1 cellular context compared by ENCODE assay signal in the genomic region with DNA sequence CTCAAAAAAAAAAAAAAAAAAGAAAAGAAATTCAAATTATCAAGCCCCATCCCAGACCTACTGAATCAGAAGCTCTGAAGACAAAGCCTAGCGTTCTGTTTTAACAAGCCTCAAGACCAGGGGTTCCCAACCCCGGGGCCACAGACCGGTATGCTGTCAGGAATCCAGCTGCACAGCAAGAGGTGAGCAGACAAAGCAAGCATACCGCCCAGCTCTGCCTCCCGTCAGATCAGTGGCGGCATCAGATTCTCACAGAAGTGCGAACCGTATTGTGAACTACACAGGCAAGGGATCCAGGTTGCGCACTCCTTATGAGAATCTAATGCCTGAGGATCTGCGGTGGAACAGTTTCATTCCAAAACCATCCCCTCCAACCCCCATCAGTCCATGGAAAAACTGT.
TF ChIP-seq lines count a peak whose summit lies in the region.

No MANE protein-coding gene starts in this region.

TF ChIP-seq in HCT116, 20 proteins besides CTCF, POLR2A, EP300 and RAD21 (continued from another document):
- TF ChIP-seq, protein P1, sequence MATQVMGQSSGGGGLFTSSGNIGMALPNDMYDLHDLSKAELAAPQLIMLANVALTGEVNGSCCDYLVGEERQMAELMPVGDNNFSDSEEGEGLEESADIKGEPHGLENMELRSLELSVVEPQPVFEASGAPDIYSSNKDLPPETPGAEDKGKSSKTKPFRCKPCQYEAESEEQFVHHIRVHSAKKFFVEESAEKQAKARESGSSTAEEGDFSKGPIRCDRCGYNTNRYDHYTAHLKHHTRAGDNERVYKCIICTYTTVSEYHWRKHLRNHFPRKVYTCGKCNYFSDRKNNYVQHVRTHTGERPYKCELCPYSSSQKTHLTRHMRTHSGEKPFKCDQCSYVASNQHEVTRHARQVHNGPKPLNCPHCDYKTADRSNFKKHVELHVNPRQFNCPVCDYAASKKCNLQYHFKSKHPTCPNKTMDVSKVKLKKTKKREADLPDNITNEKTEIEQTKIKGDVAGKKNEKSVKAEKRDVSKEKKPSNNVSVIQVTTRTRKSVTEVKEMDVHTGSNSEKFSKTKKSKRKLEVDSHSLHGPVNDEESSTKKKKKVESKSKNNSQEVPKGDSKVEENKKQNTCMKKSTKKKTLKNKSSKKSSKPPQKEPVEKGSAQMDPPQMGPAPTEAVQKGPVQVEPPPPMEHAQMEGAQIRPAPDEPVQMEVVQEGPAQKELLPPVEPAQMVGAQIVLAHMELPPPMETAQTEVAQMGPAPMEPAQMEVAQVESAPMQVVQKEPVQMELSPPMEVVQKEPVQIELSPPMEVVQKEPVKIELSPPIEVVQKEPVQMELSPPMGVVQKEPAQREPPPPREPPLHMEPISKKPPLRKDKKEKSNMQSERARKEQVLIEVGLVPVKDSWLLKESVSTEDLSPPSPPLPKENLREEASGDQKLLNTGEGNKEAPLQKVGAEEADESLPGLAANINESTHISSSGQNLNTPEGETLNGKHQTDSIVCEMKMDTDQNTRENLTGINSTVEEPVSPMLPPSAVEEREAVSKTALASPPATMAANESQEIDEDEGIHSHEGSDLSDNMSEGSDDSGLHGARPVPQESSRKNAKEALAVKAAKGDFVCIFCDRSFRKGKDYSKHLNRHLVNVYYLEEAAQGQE (IDR thresholded peaks at IDR 0.05; ENCODE audit: low read depth): no peak
- TF ChIP-seq FOSL1 (IDR thresholded peaks at IDR 0.05; ENCODE audit: low read depth): no peak
- no peak for TF ChIP-seq EGR1 (IDR thresholded peaks at IDR 0.05; ENCODE audit: low read depth)
- TF ChIP-seq CEBPB (IDR thresholded peaks at IDR 0.05; ENCODE audit: low read depth): no peak
- TF ChIP-seq, protein P2, sequence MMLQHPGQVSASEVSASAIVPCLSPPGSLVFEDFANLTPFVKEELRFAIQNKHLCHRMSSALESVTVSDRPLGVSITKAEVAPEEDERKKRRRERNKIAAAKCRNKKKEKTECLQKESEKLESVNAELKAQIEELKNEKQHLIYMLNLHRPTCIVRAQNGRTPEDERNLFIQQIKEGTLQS (IDR thresholded peaks at IDR 0.05): no peak
- no peak for TF ChIP-seq ELF1 (IDR thresholded peaks at IDR 0.05; ENCODE audit: borderline replicate concordance, low read depth)
- TF ChIP-seq YY1 (IDR thresholded peaks at IDR 0.05; ENCODE audit: extremely low read depth, insufficient replicate concordance, low read depth, low read length): no peak
- no peak for TF ChIP-seq EZH2 (IDR thresholded peaks at IDR 0.05)
- TF ChIP-seq SP1 (IDR thresholded peaks at IDR 0.05; ENCODE audit: low read depth): no peak
- no peak for TF ChIP-seq CBX3 (IDR thresholded peaks at IDR 0.05; ENCODE audit: low read depth)
- TF ChIP-seq ZFX (IDR thresholded peaks at IDR 0.05): no peak
- TF ChIP-seq, protein P3, sequence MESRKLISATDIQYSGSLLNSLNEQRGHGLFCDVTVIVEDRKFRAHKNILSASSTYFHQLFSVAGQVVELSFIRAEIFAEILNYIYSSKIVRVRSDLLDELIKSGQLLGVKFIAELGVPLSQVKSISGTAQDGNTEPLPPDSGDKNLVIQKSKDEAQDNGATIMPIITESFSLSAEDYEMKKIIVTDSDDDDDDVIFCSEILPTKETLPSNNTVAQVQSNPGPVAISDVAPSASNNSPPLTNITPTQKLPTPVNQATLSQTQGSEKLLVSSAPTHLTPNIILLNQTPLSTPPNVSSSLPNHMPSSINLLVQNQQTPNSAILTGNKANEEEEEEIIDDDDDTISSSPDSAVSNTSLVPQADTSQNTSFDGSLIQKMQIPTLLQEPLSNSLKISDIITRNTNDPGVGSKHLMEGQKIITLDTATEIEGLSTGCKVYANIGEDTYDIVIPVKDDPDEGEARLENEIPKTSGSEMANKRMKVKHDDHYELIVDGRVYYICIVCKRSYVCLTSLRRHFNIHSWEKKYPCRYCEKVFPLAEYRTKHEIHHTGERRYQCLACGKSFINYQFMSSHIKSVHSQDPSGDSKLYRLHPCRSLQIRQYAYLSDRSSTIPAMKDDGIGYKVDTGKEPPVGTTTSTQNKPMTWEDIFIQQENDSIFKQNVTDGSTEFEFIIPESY (IDR thresholded peaks at IDR 0.05; ENCODE audit: extremely low read depth, insufficient replicate concordance, low read length): no peak
- TF ChIP-seq TCF7L2 (IDR thresholded peaks at IDR 0.05; ENCODE audit: borderline replicate concordance, extremely low read depth, insufficient read depth, insufficient read length): no peak
- no peak for TF ChIP-seq EZH2phosphoT487 (IDR thresholded peaks at IDR 0.05; ENCODE audit: borderline replicate concordance)
